ENCODE assay signal across 26 cellular contexts in the genomic region with DNA sequence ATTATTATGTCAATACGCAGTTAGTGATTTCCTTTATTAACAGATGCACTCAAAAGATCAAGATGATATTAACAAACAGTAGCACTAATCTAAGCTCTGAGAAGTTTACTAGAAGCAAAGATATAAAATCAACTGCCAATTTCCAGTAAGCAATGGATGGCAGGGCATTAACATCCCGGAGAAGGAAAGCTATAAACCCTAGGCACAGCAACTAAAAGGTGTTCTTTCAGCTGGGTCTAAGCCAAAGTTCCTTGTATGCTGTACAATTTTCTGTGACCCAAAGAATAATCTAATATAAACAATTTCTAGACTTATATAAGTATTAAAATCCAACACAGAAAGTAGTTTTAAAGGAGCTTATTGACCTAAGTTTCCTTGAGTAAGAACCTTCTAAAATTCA. TPM values are rescaled to one million over a fixed set of nuclear protein-coding genes. Genes with fewer than 3 reads are reported as not detected.
DNase-seq lines count a peak whose midpoint lies in the region; FAIRE-seq and TF ChIP-seq lines count a peak whose summit lies in the region.
"Had no signal": no experiment of that assay in that cellular context is flagged by ENCODE, and none has a peak within 500 bp of the region (broad histone marks: within the 10 kb centered on the region; RNA-seq: fewer than 3 reads in every experiment).

No MANE protein-coding gene starts in this region.

- CTCF ChIA-PET in MCF 10A (lab: Yijun Ruan, JAX): interaction anchor here (0.8 to 1.0 kb wide), 3 partner anchors 54 to 728 kb away, joined by 3 read pairs; no protein-coding TSS in a partner anchor

- no peak overlapping the region for H3K4me3 ChIP-seq in LNCaP clone FGC (ENCODE audit: low read depth, low read length)
- H3K4me3 ChIP-seq: BLaER1, GM12878 had no signal

- H3K27ac ChIP-seq in VCaP: peak overlapping the region; percentile 28; the same call in 1 of the 2 replicates
- H3K27ac ChIP-seq: BLaER1 had no signal

- peaks cover 9% of the 10 kb centered on the region for H3K4me1 Mint-ChIP-seq in MCF 10A (ENCODE audit: insufficient read depth, unreplicated experiment)
- H3K4me1 Mint-ChIP-seq: CD14-positive monocyte had no signal

- FAIRE-seq in islet of Langerhans (lab: Jason Lieb, UNC): peak; percentile 17
- FAIRE-seq: A204.1, GM12878, GM12892, GM18507 had no signal

- intact Hi-C loops in MCF 10A (cut with micrococcal nuclease): no loop called here

- no peak for TF ChIP-seq CTCF in LNCaP clone FGC (IDR thresholded peaks at IDR 0.05; ENCODE audit: control insufficient read depth, extremely low read depth, insufficient read depth)
- no peak for TF ChIP-seq CTCF in VCaP (conservative IDR thresholded peaks at IDR 0.05)
- no peak for TF ChIP-seq CTCF in MCF 10A (IDR thresholded peaks at IDR 0.05; ENCODE audit: unreplicated experiment)

- no peak overlapping the region for H3K4me3 Mint-ChIP-seq in MCF 10A (ENCODE audit: unreplicated experiment)
- H3K4me3 Mint-ChIP-seq: CD14-positive monocyte; CD4-positive, alpha-beta memory T cell; CD4-positive, CD25-positive, alpha-beta regulatory T cell; CD8-positive, alpha-beta memory T cell had no signal

- no peak overlapping the region for H3K27ac Mint-ChIP-seq in MCF 10A (ENCODE audit: low read depth, unreplicated experiment)
- H3K27ac Mint-ChIP-seq: CD14-positive monocyte had no signal

- H3K9me3 Mint-ChIP-seq in MCF 10A (ENCODE audit: unreplicated experiment): peaks cover 4% of the 10 kb centered on the region

- H3K27me3 Mint-ChIP-seq in MCF 10A (ENCODE audit: insufficient read depth, unreplicated experiment): no peaks in the 10 kb centered on the region
- H3K27me3 Mint-ChIP-seq: CD4-positive, alpha-beta memory T cell; CD4-positive, CD25-positive, alpha-beta regulatory T cell; CD8-positive, alpha-beta memory T cell had no signal

- DNase-seq in LNCaP clone FGC (ENCODE audit: low read depth): peak; percentile 83
- no peak for DNase-seq in DMS79 treated with DMSO at 0.1 percent for 48 hours (lab: John Stamatoyannopoulos, UW)
- no peak for DNase-seq in MCF 10A (ENCODE audit: unreplicated experiment)
- DNase-seq in DMS53 treated with DMSO at 0.1 percent for 48 hours (lab: John Stamatoyannopoulos, UW; ENCODE audit: unreplicated experiment): no peak
- DNase-seq: 8988T; ACHN; BE2C; C1 segment of cervical spinal cord; CD4-positive, alpha-beta memory T cell; CD4-positive, CD25-positive, alpha-beta regulatory T cell; CD8-positive, alpha-beta memory T cell; COR-L47; DMS 273 treated with DMSO at 0.1 percent for 48 hours; DMS153; DMS53; DND-41; EL; GDM1 had no signal

- BruUV-seq in MCF 10A (replicated peaks; lab: Mats Ljungman, UMichigan): no TSS peak

- POLR2A ChIA-PET in MCF 10A (lab: Yijun Ruan, JAX): interaction anchor here (1.3 to 2.2 kb wide), 3 partner anchors 10 to 85 kb away, joined by 4 to 6 read pairs (median 4); a partner anchor contains a TSS

- H3K36me3 Mint-ChIP-seq in MCF 10A (ENCODE audit: insufficient read depth, unreplicated experiment): peaks cover 44% of the 10 kb centered on the region

RNA-seq across cellular contexts. Expression of a gene that starts 39.4 kb away (rescaled TPM):
- 54.4 and 56.9 TPM in 2 replicates for total RNA-seq in MCF 10A (2022)
